In the genomic region with DNA sequence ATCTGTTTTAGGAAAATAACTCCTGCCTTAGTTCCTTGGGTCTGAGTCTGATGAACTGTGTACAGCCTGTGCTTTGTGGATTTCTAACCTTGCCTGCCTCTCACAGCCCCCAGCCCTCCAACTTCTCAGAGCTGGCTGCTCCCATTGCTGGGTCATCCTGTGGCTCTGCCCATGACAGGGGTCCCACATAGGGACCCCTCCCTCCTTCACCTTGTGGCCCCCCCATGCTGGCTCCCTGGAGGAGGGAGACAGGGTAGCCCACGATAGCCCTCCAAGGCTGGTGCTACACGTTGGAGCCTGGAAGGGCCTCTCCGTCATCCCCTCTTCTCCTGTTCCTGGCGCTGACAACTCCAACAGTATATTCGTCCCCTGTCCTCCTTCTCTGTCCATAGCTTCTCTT, we compare ENCODE assay signal across 16 cellular contexts. TPM values are rescaled to one million over a fixed set of nuclear protein-coding genes. Genes with fewer than 3 reads are reported as not detected.
DNase-seq lines count a peak whose midpoint lies in the region; ATAC-seq and TF ChIP-seq lines count a peak whose summit lies in the region.
"Had no signal": no experiment of that assay in that cellular context is flagged by ENCODE, and none has a peak within 500 bp of the region (broad histone marks: within the 10 kb centered on the region; RNA-seq: fewer than 3 reads in every experiment).

No MANE protein-coding gene starts in this region.

- ATAC-seq in naive thymus-derived CD8-positive, alpha-beta T cell = no peak
- no peak for ATAC-seq in GM18498 (IDR thresholded peaks at IDR 0.05; ENCODE audit: unreplicated experiment)

- peaks cover 31% of the 10 kb centered on the region for H3K4me1 Mint-ChIP-seq in chondrocyte (ENCODE audit: low read depth)
- peaks cover 36% of the 10 kb centered on the region for H3K4me1 Mint-ChIP-seq in nephron
- peaks cover 34% of the 10 kb centered on the region for H3K4me1 Mint-ChIP-seq in type B pancreatic cell (ENCODE audit: unreplicated experiment)
- peaks cover 22 to 36% (median 30%) of the 10 kb centered on the region in 4 donors for H3K4me1 Mint-ChIP-seq in naive thymus-derived CD8-positive, alpha-beta T cell

- H3K27ac Mint-ChIP-seq in chondrocyte (ENCODE audit: unreplicated experiment) (no peak overlapping the region), nephron (peak overlapping the region; percentile 29 to 62 (median 48)), type B pancreatic cell (no peak overlapping the region)
- no peak overlapping the region for H3K27ac Mint-ChIP-seq in naive thymus-derived CD8-positive, alpha-beta T cell

- no peak overlapping the region for H3K4me3 Mint-ChIP-seq in chondrocyte (ENCODE audit: unreplicated experiment)
- peak overlapping the region; percentile 29 to 73 (median 71) for H3K4me3 Mint-ChIP-seq in nephron
- peak overlapping the region; percentile 57 for H3K4me3 Mint-ChIP-seq in type B pancreatic cell
- H3K4me3 Mint-ChIP-seq in naive thymus-derived CD8-positive, alpha-beta T cell = no peak overlapping the region

- intact Hi-C loops in posterior vena cava (cut with DNase I) = no loop called here

- no peaks in the 10 kb centered on the region for H3K36me3 Mint-ChIP-seq in chondrocyte (ENCODE audit: low read depth)
- H3K36me3 Mint-ChIP-seq in nephron (ENCODE audit: low read depth) = no peaks in the 10 kb centered on the region
- no peaks in the 10 kb centered on the region for H3K36me3 Mint-ChIP-seq in type B pancreatic cell
- H3K36me3 Mint-ChIP-seq in naive thymus-derived CD8-positive, alpha-beta T cell = peaks cover 0 to 6% (median 0%) of the 10 kb centered on the region in 3 donors

- H3K9me3 Mint-ChIP-seq in chondrocyte (ENCODE audit: low read depth) (no peaks in the 10 kb centered on the region), nephron (no peaks in the 10 kb centered on the region), type B pancreatic cell (no peaks in the 10 kb centered on the region)
- H3K9me3 Mint-ChIP-seq in naive thymus-derived CD8-positive, alpha-beta T cell = peaks cover 0 to 2% (median 0%) of the 10 kb centered on the region in 9 donors

- no peak for TF ChIP-seq CTCF in chondrocyte (IDR thresholded peaks at IDR 0.05)
- no peak for TF ChIP-seq CTCF in nephron (IDR thresholded peaks at IDR 0.05; ENCODE audit: unreplicated experiment in 3 of 3)
- no peak for TF ChIP-seq CTCF in type B pancreatic cell (conservative IDR thresholded peaks at IDR 0.05)

- H3K27me3 Mint-ChIP-seq in chondrocyte (ENCODE audit: low read depth) = no peaks in the 10 kb centered on the region
- H3K27me3 Mint-ChIP-seq in nephron (ENCODE audit: low read depth) = peaks cover 6% of the 10 kb centered on the region
- peaks cover 12% of the 10 kb centered on the region for H3K27me3 Mint-ChIP-seq in type B pancreatic cell
- peaks cover 24 to 53% (median 30%) of the 10 kb centered on the region in 5 donors for H3K27me3 Mint-ChIP-seq in naive thymus-derived CD8-positive, alpha-beta T cell

- POLR2A ChIA-PET in naive thymus-derived CD8-positive, alpha-beta T cell (lab: Charles Lee) = no interaction called here

- peak; percentile 38 for DNase-seq in chondrocyte (ENCODE audit: low spot score)
- DNase-seq in posterior vena cava (ENCODE audit: low spot score) = peak; percentile 44
- no peak for DNase-seq in type B pancreatic cell (ENCODE audit: extremely low spot score, unreplicated experiment)
- DNase-seq in NCI-H446 treated with DMSO at 0.1 percent for 48 hours (lab: John Stamatoyannopoulos, UW) = no peak
- no peak for DNase-seq in naive thymus-derived CD8-positive, alpha-beta T cell
- DNase-seq: AML-193, IMR-90, NCI-H1092 treated with DMSO at 0.1 percent for 48 hours, NCI-H146, NCI-H2029, NCI-H226, NCI-H524, NCI-H774, Peyer's patch had no signal

RNA-seq across cellular contexts. Expression of a gene that starts 2.8 kb away (rescaled TPM):
- 6.5 to 16.3 TPM (median 16.0 TPM) in 3 replicates for total RNA-seq in chondrocyte
- 10 to 100 TPM; 13.7 to 26.4 TPM for total RNA-seq in posterior vena cava
- total RNA-seq in type B pancreatic cell (ENCODE audit: low replicate concordance) = 6.2 and 25.4 TPM in 2 replicates
- total RNA-seq in naive thymus-derived CD8-positive, alpha-beta T cell = under 1 TPM in 1 of 2 experiments, not detected in 1; 0.10 TPM
- polyA plus RNA-seq in naive thymus-derived CD8-positive, alpha-beta T cell = not detected

RNA-seq across cellular contexts. Expression of a gene that starts 29.3 kb away (rescaled TPM):
- 23.6 to 28.0 TPM (median 26.9 TPM) in 3 replicates for total RNA-seq in chondrocyte
- total RNA-seq in posterior vena cava = 10 to 100 TPM; 12.3 to 16.1 TPM
- total RNA-seq in type B pancreatic cell (ENCODE audit: low replicate concordance) = 16.3 and 29.5 TPM in 2 replicates
- total RNA-seq in naive thymus-derived CD8-positive, alpha-beta T cell = 10 to 100 TPM; 16.4 to 17.1 TPM
- 10 to 100 TPM; 25.2 to 28.5 (median 27.4) TPM for polyA plus RNA-seq in naive thymus-derived CD8-positive, alpha-beta T cell

RNA-seq across cellular contexts. Expression of a gene that starts 53.1 kb away (rescaled TPM):
- 186 to 198 TPM (median 193 TPM) in 3 replicates for total RNA-seq in chondrocyte
- total RNA-seq in posterior vena cava = 100 to 1,000 TPM; 179 to 198 TPM
- 179 and 258 TPM in 2 replicates for total RNA-seq in type B pancreatic cell (ENCODE audit: low replicate concordance)
- total RNA-seq in naive thymus-derived CD8-positive, alpha-beta T cell = 100 to 1,000 TPM in 1 of 2 experiments, 10 to 100 TPM in 1; 98.5 to 103 TPM
- polyA plus RNA-seq in naive thymus-derived CD8-positive, alpha-beta T cell = 100 to 1,000 TPM; 434 to 524 (median 517) TPM

Comparison
In these comparisons a context has a peak if more than half of its experiments do, and no peak if none do; other contexts are left out.
1. DNase-seq: peak in chondrocyte (single experiment) and posterior vena cava (single experiment); none in type B pancreatic cell (single experiment), NCI-H446 treated with DMSO at 0.1 percent for 48 hours (single experiment) and naive thymus-derived CD8-positive, alpha-beta T cell (0 of 10).
2. H3K27ac Mint-ChIP-seq: peak in nephron (3 of 3); none in chondrocyte (single experiment), type B pancreatic cell (single experiment) and naive thymus-derived CD8-positive, alpha-beta T cell (0 of 10).
3. H3K4me3 Mint-ChIP-seq: peak in nephron (3 of 3) and type B pancreatic cell (single experiment); none in chondrocyte (single experiment) and naive thymus-derived CD8-positive, alpha-beta T cell (0 of 10).